In genomic region chr1:37476460-37477197, GRCh38 we compare ENCODE assay signal across 9 cellular contexts. TPM values are rescaled to one million over a fixed set of nuclear protein-coding genes. Genes with fewer than 3 reads are reported as not detected.
DNase-seq lines count a peak whose midpoint lies in the region; ATAC-seq lines count a peak whose summit lies in the region.
"Had no signal": no experiment of that assay in that cellular context is flagged by ENCODE, and none has a peak within 500 bp of the region (broad histone marks: within the 10 kb centered on the region; RNA-seq: fewer than 3 reads in every experiment).

No MANE protein-coding gene starts in this region.

- H3K36me3 Mint-ChIP-seq in T-cell (peaks cover 39% of the 10 kb centered on the region), naive B cell (peaks cover 0 to 6% of the 10 kb centered on the region in 2 donors)

- CTCF ChIA-PET in T-cell (lab: Charles Lee), result interaction anchor here (0.9 to 1.4 kb wide), 2 partner anchors 10 kb away, joined by 5 to 9 read pairs; no protein-coding TSS in a partner anchor

- DNase-seq in A172 (ENCODE audit: low spot score) (peak; percentile 81), T-cell (peak in 2 of 34 experiments; percentile 4 to 6), naive B cell (no peak), NCI-H1694 (lab: John Stamatoyannopoulos, UW) (no peak), iPS-NIHi11 (ENCODE audit: low spot score) (no peak)

- H3K4me1 Mint-ChIP-seq in T-cell (peaks cover 60 to 67% (median 66%) of the 10 kb centered on the region in 3 donors), naive B cell (peaks cover 49 to 73% (median 72%) of the 10 kb centered on the region in 3 donors)

- H3K27ac Mint-ChIP-seq in T-cell (peak overlapping the region; percentile 97 to 100), naive B cell (peak overlapping the region; percentile 98 to 99 (median 99))

- no peaks in the 10 kb centered on the region for H3K27me3 ChIP-seq in esophagus (ENCODE audit: control insufficient read depth in 1 of 2, insufficient read depth in 2 of 2, low read length in 2 of 2)

- peaks cover 18 to 53% of the 10 kb centered on the region in 2 donors for H3K4me1 ChIP-seq in esophagus (ENCODE audit: control insufficient read depth in 2 of 2, insufficient read depth in 2 of 2, low read length in 1 of 2)

- peaks cover 15 to 35% of the 10 kb centered on the region in 2 donors for H3K36me3 ChIP-seq in esophagus (ENCODE audit: control insufficient read depth in 2 of 2, insufficient read depth in 2 of 2, low read length in 1 of 2)

- no peaks in the 10 kb centered on the region for H3K9me3 ChIP-seq in esophagus (ENCODE audit: control insufficient read depth in 2 of 2, insufficient read depth in 1 of 2, low read depth in 1 of 2, low read length in 1 of 2)

- peak overlapping the region; percentile 92 to 98 for H3K27ac ChIP-seq in esophagus (ENCODE audit: low read depth in 2 of 2, low read length in 1 of 2)

- no peaks in the 10 kb centered on the region for H3K9me3 Mint-ChIP-seq in T-cell
- no peaks in the 10 kb centered on the region for H3K9me3 Mint-ChIP-seq in naive B cell

- H3K4me3 Mint-ChIP-seq in T-cell (peak overlapping the region; percentile 92 to 98 (median 95)), naive B cell (peak overlapping the region; percentile 87 to 97 (median 96))

- H3K27me3 Mint-ChIP-seq in T-cell (no peaks in the 10 kb centered on the region), naive B cell (peaks cover 0 to 9% (median 6%) of the 10 kb centered on the region in 3 donors)

- ATAC-seq in GM18511 (IDR thresholded peaks at IDR 0.05; ENCODE audit: unreplicated experiment) (peak; percentile 0), T-cell (replicated peaks in 1 of 4) (no peak), naive B cell (ENCODE audit: low read depth in 2 of 2) (no peak)
- no peak for ATAC-seq in activated CD4-positive, CD25-positive, alpha-beta regulatory T cell treated with anti-CD3 and anti-CD28 coated beads, Interleukin-2, amount 50 U/mL, for 24 hours

- POLR2A ChIA-PET in T-cell (lab: Charles Lee), result interaction anchor here (0.6 to 1.7 kb wide), 4 partner anchors 9 to 1327 kb away, joined by 3 to 6 read pairs (median 4); partner anchors contain the start of gene TRAPPC3 (in 1 of the 2)

- H3K4me3 ChIP-seq in esophagus (ENCODE audit: low read depth in 1 of 2, low read length in 2 of 2), result peak overlapping the region; percentile 70

- 1 to 5% methylated on average over 5 of the region's 5 CpGs for WGBS in esophagus, 2 donors

RNA-seq across cellular contexts. Expression of gene ZC3H12A, which starts 2.2 kb away (rescaled TPM):
- 5.8 and 7.1 TPM in 2 replicates for total RNA-seq in A172 (2014; rRNA removed; shearing (Covaris generic))
- 100 to 1,000 TPM in 2 of 5 donors, 10 to 100 TPM in 3; 49.5 to 131 (median 53.5) TPM for total RNA-seq in T-cell
- polyA plus RNA-seq in esophagus (10 to 100 TPM; 17.6 to 25.3 TPM), naive B cell (ENCODE audit: low read depth in 6 of 6) (10 to 100 TPM; 15.5 to 26.7 (median 17.6) TPM)
- polyA plus RNA-seq: neural cell had no signal

RNA-seq across cellular contexts. Expression of gene MEAF6, which starts 37.9 kb away (rescaled TPM):
- 68.5 and 83.0 TPM in 2 replicates for total RNA-seq in A172 (2014; rRNA removed; shearing (Covaris generic))
- 10 to 100 TPM; 54.0 to 86.3 (median 84.9) TPM for total RNA-seq in T-cell
- polyA plus RNA-seq in esophagus, result 10 to 100 TPM; 28.8 to 33.9 TPM
- 100 to 1,000 TPM; 137 to 208 (median 175) TPM for polyA plus RNA-seq in naive B cell (ENCODE audit: low read depth in 6 of 6)
